In genomic region chr6:139027620-139028182, GRCh38 we compare ENCODE assay signal across 8 cellular contexts. TPM values are rescaled to one million over a fixed set of nuclear protein-coding genes. Genes with fewer than 3 reads are reported as not detected.
DNase-seq lines count a peak whose midpoint lies in the region; ATAC-seq, FAIRE-seq and TF ChIP-seq lines count a peak whose summit lies in the region.

No MANE protein-coding gene starts in this region.

- intact Hi-C loops in lower lobe of right lung (cut with DNase I): no loop called here

- peaks cover 1% of the 10 kb centered on the region for H3K36me3 Mint-ChIP-seq in T-helper 1 cell treated with Interleukin-12 subunit alpha and Interleukin-12 subunit beta and Interleukin-4 antibody, amounts not matched to agents 30 μg/mL and 1 μg/mL, for 36 hours (ENCODE audit: low read depth)
- H3K36me3 Mint-ChIP-seq in stimulated activated effector memory CD8-positive, alpha-beta T cell treated with anti-CD3 and anti-CD28 coated beads, Interleukin-12 subunit alpha, Interleukin-12 subunit beta, amount 100 ng/mL, for 72 hours: peaks cover 8% of the 10 kb centered on the region

- peak overlapping the region; percentile 95 for H3K4me3 ChIP-seq in bronchial epithelial cell (ENCODE audit: low read depth, low read length)
- H3K4me3 ChIP-seq in lower lobe of right lung: peak overlapping the region; percentile 85

- peaks cover 15% of the 10 kb centered on the region for H3K4me1 Mint-ChIP-seq in T-helper 1 cell treated with Interleukin-12 subunit alpha and Interleukin-12 subunit beta and Interleukin-4 antibody, amounts not matched to agents 30 μg/mL and 1 μg/mL, for 36 hours (ENCODE audit: low read depth)
- H3K4me1 Mint-ChIP-seq in stimulated activated effector memory CD8-positive, alpha-beta T cell treated with anti-CD3 and anti-CD28 coated beads, Interleukin-12 subunit alpha, Interleukin-12 subunit beta, amount 100 ng/mL, for 72 hours: peaks cover 20% of the 10 kb centered on the region

- no peaks in the 10 kb centered on the region for H3K27me3 Mint-ChIP-seq in T-helper 1 cell treated with Interleukin-12 subunit alpha and Interleukin-12 subunit beta and Interleukin-4 antibody, amounts not matched to agents 30 μg/mL and 1 μg/mL, for 36 hours (ENCODE audit: low read depth)

- DNase-seq in NCI-H187 (lab: John Stamatoyannopoulos, UW): peak; percentile 5 to 20
- DNase-seq in NCI-H187 treated with DMSO at 0.1 percent for 48 hours (lab: John Stamatoyannopoulos, UW): no peak
- DNase-seq in LoVo (ENCODE audit: low spot score): peak; percentile 38
- peak; percentile 53 for DNase-seq in bronchial epithelial cell (ENCODE audit: low read depth)
- no peak for DNase-seq in lower lobe of right lung
- peak in 1 of 2 donors; percentile 54 for DNase-seq in stimulated activated effector memory CD8-positive, alpha-beta T cell treated with anti-CD3 and anti-CD28 coated beads, Interleukin-12 subunit alpha, Interleukin-12 subunit beta, amount 100 ng/mL, for 72 hours (ENCODE audit: low spot score in 2 of 2)
- no peak for DNase-seq in activated gamma-delta T cell (lab: John Stamatoyannopoulos, UW)

- no peaks in the 10 kb centered on the region for H3K9me3 ChIP-seq in lower lobe of right lung

- H3K4me1 ChIP-seq in lower lobe of right lung: peaks cover 26% of the 10 kb centered on the region

- H3K27me3 ChIP-seq in bronchial epithelial cell (ENCODE audit: control insufficient read depth, insufficient read depth, low read length) (no peaks in the 10 kb centered on the region), lower lobe of right lung (ENCODE audit: low read depth) (no peaks in the 10 kb centered on the region)

- H3K36me3 ChIP-seq in bronchial epithelial cell (ENCODE audit: control insufficient read depth, insufficient read depth, low read length): no peaks in the 10 kb centered on the region
- H3K36me3 ChIP-seq in lower lobe of right lung: no peaks in the 10 kb centered on the region

- peak overlapping the region; percentile 87 for H3K27ac ChIP-seq in lower lobe of right lung

- H3K27ac Mint-ChIP-seq in T-helper 1 cell treated with Interleukin-12 subunit alpha and Interleukin-12 subunit beta and Interleukin-4 antibody, amounts not matched to agents 30 μg/mL and 1 μg/mL, for 36 hours: peak overlapping the region; percentile 81
- H3K27ac Mint-ChIP-seq in stimulated activated effector memory CD8-positive, alpha-beta T cell treated with anti-CD3 and anti-CD28 coated beads, Interleukin-12 subunit alpha, Interleukin-12 subunit beta, amount 100 ng/mL, for 72 hours: no peak overlapping the region

- FAIRE-seq in bronchial epithelial cell (lab: Jason Lieb, UNC): no peak

- peak overlapping the region; percentile 93 for H3K4me3 Mint-ChIP-seq in T-helper 1 cell treated with Interleukin-12 subunit alpha and Interleukin-12 subunit beta and Interleukin-4 antibody, amounts not matched to agents 30 μg/mL and 1 μg/mL, for 36 hours
- H3K4me3 Mint-ChIP-seq in stimulated activated effector memory CD8-positive, alpha-beta T cell treated with anti-CD3 and anti-CD28 coated beads, Interleukin-12 subunit alpha, Interleukin-12 subunit beta, amount 100 ng/mL, for 72 hours: no peak overlapping the region

- peak; percentile 26 to 29 for ATAC-seq in lower lobe of right lung
- ATAC-seq in stimulated activated effector memory CD8-positive, alpha-beta T cell treated with anti-CD3 and anti-CD28 coated beads, Interleukin-12 subunit alpha, Interleukin-12 subunit beta, amount 100 ng/mL, for 72 hours: peak; percentile 57

- TF ChIP-seq CTCF in bronchial epithelial cell (IDR thresholded peaks at IDR 0.05; ENCODE audit: insufficient read depth, low read length, severe bottlenecking) (no peak), lower lobe of right lung (IDR thresholded peaks at IDR 0.05) (no peak)

- no peaks in the 10 kb centered on the region for H3K9me3 Mint-ChIP-seq in T-helper 1 cell treated with Interleukin-12 subunit alpha and Interleukin-12 subunit beta and Interleukin-4 antibody, amounts not matched to agents 30 μg/mL and 1 μg/mL, for 36 hours
- H3K9me3 Mint-ChIP-seq in stimulated activated effector memory CD8-positive, alpha-beta T cell treated with anti-CD3 and anti-CD28 coated beads, Interleukin-12 subunit alpha, Interleukin-12 subunit beta, amount 100 ng/mL, for 72 hours: no peaks in the 10 kb centered on the region

RNA-seq across cellular contexts. Expression of gene ABRACL, which starts 0.8 kb away (rescaled TPM):
- total RNA-seq in bronchial epithelial cell: 39.2 and 43.4 TPM in 2 replicates
- 42.4 TPM for total RNA-seq in lower lobe of right lung

RNA-seq across cellular contexts. Expression of gene REPS1, which starts 39.6 kb away (rescaled TPM):
- total RNA-seq in bronchial epithelial cell (31.1 and 38.3 TPM in 2 replicates), lower lobe of right lung (39.1 TPM)

Comparison
In these comparisons a context has a peak if more than half of its experiments do, and no peak if none do; other contexts are left out.
1. DNase-seq: peak in NCI-H187 (2 of 2), LoVo (single experiment) and bronchial epithelial cell (single experiment); none in NCI-H187 treated with DMSO at 0.1 percent for 48 hours (single experiment), lower lobe of right lung (single experiment) and activated gamma-delta T cell (single experiment).